ENCODE assay signal across 26 cellular contexts in genomic region chr2:170481201-170481600, GRCh38.
"Had no signal": no experiment of that assay in that cellular context is flagged by ENCODE, and none has a peak within 500 bp of the region (broad histone marks: within the 10 kb centered on the region; RNA-seq: fewer than 3 reads in every experiment).

No MANE protein-coding gene starts in this region.

- DNase-seq: activated B cell treated with CpG ODN at 0.5 μM for 24 hours; activated CD4-positive, alpha-beta memory T cell treated with anti-CD3 and anti-CD28 coated beads, Interleukin-2, amount 10 ng/mL, durations not matched to agents 7 days and 5 days; activated CD4-positive, alpha-beta T cell treated with anti-CD3 and anti-CD28 coated beads for 1 hour; activated CD4-positive, alpha-beta T cell treated with anti-CD3 and anti-CD28 coated beads, Interleukin-2, amount 10 ng/mL, durations not matched to agents 7 days and 5 days; activated effector memory CD4-positive, alpha-beta T cell treated with Interleukin-2 at 50 U/mL for 16 hours; activated naive CD4-positive, alpha-beta T cell treated with Interleukin-2 at 50 U/mL for 16 hours; activated naive CD8-positive, alpha-beta T cell treated with anti-CD3 and anti-CD28 coated beads, Interleukin-2, amount 50 U/mL, for 24 hours; activated T-cell treated with anti-CD3 and anti-CD28 coated beads for 4 hours; amniotic stem cell; body of pancreas; NCI-H1092; NCI-H1417 treated with DMSO at 0.1 percent for 48 hours; NCI-H1694; NCI-H2029; NCI-H2107; NCI-H2171 treated with DMSO at 0.1 percent for 48 hours; NCI-H226; NCI-H526; NCI-H82; SIG-M5; T-cell; T1000 had no signal

- H3K4me1 ChIP-seq: ascending aorta, body of pancreas had no signal

- H3K27ac Mint-ChIP-seq: activated B cell treated with CpG ODN at 0.5 μM for 24 hours; activated CD4-positive, alpha-beta memory T cell treated with anti-CD3 and anti-CD28 coated beads, Interleukin-2, amount 10 ng/mL, durations not matched to agents 7 days and 5 days; activated CD4-positive, alpha-beta T cell treated with anti-CD3 and anti-CD28 coated beads, Interleukin-2, amount 10 ng/mL, durations not matched to agents 7 days and 5 days; activated naive CD4-positive, alpha-beta T cell treated with anti-CD3 and anti-CD28 coated beads, Interleukin-2, amount 50 U/mL, for 72 hours; activated naive CD8-positive, alpha-beta T cell treated with anti-CD3 and anti-CD28 coated beads, Interleukin-2, amount 50 U/mL, for 24 hours; IgD-negative memory B cell; T-cell had no signal

- H3K36me3 ChIP-seq: ascending aorta had no signal

- H3K9me3 Mint-ChIP-seq: activated B cell treated with CpG ODN at 0.5 μM for 24 hours; activated CD4-positive, alpha-beta memory T cell treated with anti-CD3 and anti-CD28 coated beads, Interleukin-2, amount 10 ng/mL, durations not matched to agents 7 days and 5 days; activated CD4-positive, alpha-beta T cell treated with anti-CD3 and anti-CD28 coated beads, Interleukin-2, amount 10 ng/mL, durations not matched to agents 7 days and 5 days; activated naive CD4-positive, alpha-beta T cell treated with anti-CD3 and anti-CD28 coated beads, Interleukin-2, amount 50 U/mL, for 72 hours; activated naive CD8-positive, alpha-beta T cell treated with anti-CD3 and anti-CD28 coated beads, Interleukin-2, amount 50 U/mL, for 24 hours; IgD-negative memory B cell; T-cell had no signal

- H3K9me3 ChIP-seq: ascending aorta, body of pancreas had no signal

- H3K9ac ChIP-seq: KMS-11 had no signal

- ATAC-seq: activated naive CD8-positive, alpha-beta T cell treated with anti-CD3 and anti-CD28 coated beads, Interleukin-2, amount 50 U/mL, for 24 hours; body of pancreas; T-cell had no signal

- H3K27me3 ChIP-seq: ascending aorta, body of pancreas had no signal

- H3K4me3 Mint-ChIP-seq: activated B cell treated with CpG ODN at 0.5 μM for 24 hours; activated CD4-positive, alpha-beta memory T cell treated with anti-CD3 and anti-CD28 coated beads, Interleukin-2, amount 10 ng/mL, durations not matched to agents 7 days and 5 days; activated CD4-positive, alpha-beta T cell treated with anti-CD3 and anti-CD28 coated beads, Interleukin-2, amount 10 ng/mL, durations not matched to agents 7 days and 5 days; activated naive CD8-positive, alpha-beta T cell treated with anti-CD3 and anti-CD28 coated beads, Interleukin-2, amount 50 U/mL, for 24 hours; IgD-negative memory B cell; T-cell had no signal

- H3K36me3 Mint-ChIP-seq: activated naive CD4-positive, alpha-beta T cell treated with anti-CD3 and anti-CD28 coated beads, Interleukin-2, amount 50 U/mL, for 72 hours; IgD-negative memory B cell; T-cell had no signal

- H3K4me3 ChIP-seq: ascending aorta, body of pancreas had no signal

- H3K27ac ChIP-seq: ascending aorta, body of pancreas, KMS-11 had no signal

- H3K4me1 Mint-ChIP-seq: activated B cell treated with CpG ODN at 0.5 μM for 24 hours; activated CD4-positive, alpha-beta memory T cell treated with anti-CD3 and anti-CD28 coated beads, Interleukin-2, amount 10 ng/mL, durations not matched to agents 7 days and 5 days; activated CD4-positive, alpha-beta T cell treated with anti-CD3 and anti-CD28 coated beads, Interleukin-2, amount 10 ng/mL, durations not matched to agents 7 days and 5 days; activated naive CD8-positive, alpha-beta T cell treated with anti-CD3 and anti-CD28 coated beads, Interleukin-2, amount 50 U/mL, for 24 hours; IgD-negative memory B cell; T-cell had no signal

- H3K27me3 Mint-ChIP-seq: activated CD4-positive, alpha-beta memory T cell treated with anti-CD3 and anti-CD28 coated beads, Interleukin-2, amount 10 ng/mL, durations not matched to agents 7 days and 5 days; IgD-negative memory B cell had no signal
